ENCODE assay signal across 29 cellular contexts in the genomic region with DNA sequence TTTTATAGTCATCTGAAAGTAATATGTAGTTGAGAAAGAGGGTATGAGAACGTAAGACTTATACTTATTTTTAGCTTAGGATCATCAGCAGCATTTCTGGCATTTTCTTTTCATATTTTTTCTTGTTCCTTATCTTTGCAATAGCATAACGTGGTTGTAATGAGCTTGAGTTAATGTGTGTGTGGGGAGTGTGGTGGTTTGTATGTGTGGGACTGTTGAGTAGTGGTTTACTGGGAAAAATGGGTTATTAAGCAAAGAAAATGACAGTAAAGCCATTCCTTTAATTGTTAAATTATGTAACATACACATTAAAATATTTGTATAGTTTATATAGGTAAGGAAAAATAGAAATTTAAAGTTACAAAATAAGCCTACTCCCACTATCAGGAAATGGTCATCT. TPM values are rescaled to one million over a fixed set of nuclear protein-coding genes. Genes with fewer than 3 reads are reported as not detected.
DNase-seq lines count a peak whose midpoint lies in the region; ATAC-seq, FAIRE-seq and TF ChIP-seq lines count a peak whose summit lies in the region.
"Had no signal": no experiment of that assay in that cellular context is flagged by ENCODE, and none has a peak within 500 bp of the region (broad histone marks: within the 10 kb centered on the region; RNA-seq: fewer than 3 reads in every experiment).

No MANE protein-coding gene starts in this region.

- H3K9me3 ChIP-seq in CD4-positive, alpha-beta T cell (ENCODE audit: control insufficient read depth, low read length) = no peaks in the 10 kb centered on the region
- H3K9me3 ChIP-seq in Loucy (ENCODE audit: insufficient read depth, low read depth, low read length) (no peaks in the 10 kb centered on the region), K562 (replicated peaks; ENCODE audit: control insufficient read depth, insufficient read depth, low read depth, low read length) (no peaks in the 10 kb centered on the region)
- no peaks in the 10 kb centered on the region for H3K9me3 ChIP-seq in naive thymus-derived CD4-positive, alpha-beta T cell (ENCODE audit: control insufficient read depth in 2 of 3, low read length in 3 of 3)
- no peaks in the 10 kb centered on the region for H3K9me3 ChIP-seq in effector memory CD4-positive, alpha-beta T cell (ENCODE audit: control insufficient read depth, low read length)
- H3K9me3 ChIP-seq: ascending aorta, left lung had no signal

- CTCF ChIA-PET in CD4-positive, alpha-beta T cell (lab: Charles Lee) = interaction anchor here (1.0 kb wide), 1 partner anchor 14 kb away, joined by 4 read pairs; no protein-coding TSS in a partner anchor
- CTCF ChIA-PET in K562 (lab: Yijun Ruan, JAX; ENCODE audit: low intra/inter-chr PET ratio) = no interaction called here
- CTCF ChIA-PET in naive thymus-derived CD4-positive, alpha-beta T cell (lab: Charles Lee) = interaction anchor here (0.7 kb wide), 1 partner anchor 9 kb away, joined by 3 read pairs; no protein-coding TSS in a partner anchor

- H3K4me2 ChIP-seq in Loucy (ENCODE audit: low read depth, low read length, poor library complexity, severe bottlenecking) (peak overlapping the region; percentile 40), K562 (ENCODE audit: insufficient read depth, low read length) (no peak overlapping the region)
- H3K4me2 ChIP-seq: smooth muscle cell had no signal

- peak overlapping the region; percentile 20 for H3K4me3 ChIP-seq in Loucy (ENCODE audit: low read length, poor library complexity, severe bottlenecking)
- H3K4me3 ChIP-seq in K562 = no peak overlapping the region
- H3K4me3 ChIP-seq in naive thymus-derived CD4-positive, alpha-beta T cell (ENCODE audit: low read length) = no peak overlapping the region
- H3K4me3 ChIP-seq in effector memory CD4-positive, alpha-beta T cell (ENCODE audit: insufficient read depth, low read depth, low read length, poor library complexity, severe bottlenecking) = no peak overlapping the region
- H3K4me3 ChIP-seq: ascending aorta, dorsolateral prefrontal cortex, left lung, SK-N-MC, smooth muscle cell had no signal

- TF ChIP-seq CTCF in CD4-positive, alpha-beta T cell (IDR thresholded peaks at IDR 0.05) = no peak
- TF ChIP-seq CTCF in Loucy (conservative IDR thresholded peaks at IDR 0.05; ENCODE audit: low read length) (no peak), K562 (IDR thresholded peaks at IDR 0.05 in 2 of 3, conservative IDR thresholded peaks at IDR 0.05 in 1 of 3; ENCODE audit: insufficient read depth in 2 of 3, low read depth in 1 of 3, low read length in 3 of 3) (no peak)

- 14% methylated on average over 2 of the region's 2 CpGs for WGBS in K562 (ENCODE audit: insufficient coverage, low coverage, missing lambda C conversion rate)

- no peaks in the 10 kb centered on the region for H3F3A ChIP-seq in Loucy (ENCODE audit: low read depth)

- H3K4me3 Mint-ChIP-seq in CD4-positive, alpha-beta T cell = peak overlapping the region; percentile 63
- peak overlapping the region in 3 of 10 donors; percentile 1 to 37 (median 25) for H3K4me3 Mint-ChIP-seq in naive thymus-derived CD4-positive, alpha-beta T cell
- H3K4me3 Mint-ChIP-seq: central memory CD8-positive, alpha-beta T cell had no signal

- H3K36me3 ChIP-seq in Loucy (ENCODE audit: insufficient read depth, low read length) = peaks cover 8% of the 10 kb centered on the region; the same call in 1 of the 2 replicates
- peaks cover 21% of the 10 kb centered on the region; the same call in 1 of the 3 replicates for H3K36me3 ChIP-seq in K562 (ENCODE audit: control insufficient read depth, insufficient read depth, low read length)
- peaks cover 0 to 6% (median 0%) of the 10 kb centered on the region in 3 experiments for H3K36me3 ChIP-seq in naive thymus-derived CD4-positive, alpha-beta T cell (ENCODE audit: control insufficient read depth in 2 of 3, insufficient read depth in 3 of 3, low read length in 3 of 3)
- no peaks in the 10 kb centered on the region for H3K36me3 ChIP-seq in effector memory CD4-positive, alpha-beta T cell (ENCODE audit: control insufficient read depth, insufficient read depth, low read length)

- BruUV-seq in K562 (replicated peaks; lab: Mats Ljungman, UMichigan) = no TSS peak

- H3K27ac ChIP-seq in CD4-positive, alpha-beta T cell (ENCODE audit: low read depth, low read length) = no peak overlapping the region
- H3K27ac ChIP-seq in K562 (ENCODE audit: extremely low read depth, low read depth, low read length) = no peak overlapping the region
- H3K27ac ChIP-seq in naive thymus-derived CD4-positive, alpha-beta T cell (ENCODE audit: low read depth, low read length) = no peak overlapping the region
- no peak overlapping the region for H3K27ac ChIP-seq in effector memory CD4-positive, alpha-beta T cell (ENCODE audit: insufficient read depth, low read length, poor library complexity, severe bottlenecking)
- H3K27ac ChIP-seq: ascending aorta, C4-2B, dorsolateral prefrontal cortex, left lung, SK-N-MC had no signal

- H3K27me3 Mint-ChIP-seq in CD4-positive, alpha-beta T cell = no peaks in the 10 kb centered on the region
- H3K27me3 Mint-ChIP-seq in naive thymus-derived CD4-positive, alpha-beta T cell = no peaks in the 10 kb centered on the region
- H3K27me3 Mint-ChIP-seq: central memory CD8-positive, alpha-beta T cell; naive thymus-derived CD8-positive, alpha-beta T cell had no signal

- H3K9me2 ChIP-seq in Loucy (replicated peaks; ENCODE audit: low read depth, low read length) = no peaks in the 10 kb centered on the region

- ATAC-seq in CD4-positive, alpha-beta T cell (ENCODE audit: poor library complexity) = no peak
- no peak for ATAC-seq in K562
- ATAC-seq in naive thymus-derived CD4-positive, alpha-beta T cell = no peak
- ATAC-seq: activated naive CD4-positive, alpha-beta T cell treated with anti-CD3 and anti-CD28 coated beads, Interleukin-2, amount 50 U/mL, for 72 hours; left lung; naive thymus-derived CD8-positive, alpha-beta T cell had no signal

- intact Hi-C loops in CD4-positive, alpha-beta T cell (cut with DNase I, micrococcal nuclease) = no loop called here
- intact Hi-C loops in K562 (cut with micrococcal nuclease) = no loop called here
- intact Hi-C loops in naive thymus-derived CD4-positive, alpha-beta T cell (cut with micrococcal nuclease) = loop anchor here in 1 of 2 donors (5.0 kb wide), 1 partner anchor 39 kb away; the partner anchor contains the start of gene PSMD4

- peaks cover 52% of the 10 kb centered on the region for H3K4me1 Mint-ChIP-seq in CD4-positive, alpha-beta T cell (ENCODE audit: low read depth)
- H3K4me1 Mint-ChIP-seq in naive thymus-derived CD4-positive, alpha-beta T cell = peaks cover 21 to 53% (median 39%) of the 10 kb centered on the region in 7 donors

- H3K27me3 ChIP-seq in CD4-positive, alpha-beta T cell (ENCODE audit: control insufficient read depth, insufficient read depth, low read length) = no peaks in the 10 kb centered on the region
- H3K27me3 ChIP-seq in Loucy (ENCODE audit: insufficient read depth, low read length, poor library complexity, severe bottlenecking) (no peaks in the 10 kb centered on the region), K562 (ENCODE audit: control insufficient read depth in 2 of 2, insufficient read depth in 2 of 2, low read length in 2 of 2) (no peaks in the 10 kb centered on the region)
- no peaks in the 10 kb centered on the region for H3K27me3 ChIP-seq in naive thymus-derived CD4-positive, alpha-beta T cell (ENCODE audit: control insufficient read depth in 2 of 2, insufficient read depth in 2 of 2, low read length in 2 of 2)
- no peaks in the 10 kb centered on the region for H3K27me3 ChIP-seq in effector memory CD4-positive, alpha-beta T cell (replicated peaks; ENCODE audit: control insufficient read depth, insufficient read depth, low read length, poor library complexity, severe bottlenecking)
- H3K27me3 ChIP-seq: ascending aorta, dorsolateral prefrontal cortex, left lung had no signal

- H3K9ac ChIP-seq in Loucy (ENCODE audit: low read depth, low read length, poor library complexity, severe bottlenecking) (no peak overlapping the region), K562 (ENCODE audit: insufficient read depth in 1 of 2, low read depth in 2 of 2, low read length in 2 of 2) (no peak overlapping the region)

- H3K27ac Mint-ChIP-seq in CD4-positive, alpha-beta T cell = peak overlapping the region; percentile 59
- H3K27ac Mint-ChIP-seq in naive thymus-derived CD4-positive, alpha-beta T cell = peak overlapping the region in 7 of 9 donors; percentile 10 to 79 (median 48)

- H3K9me3 Mint-ChIP-seq in CD4-positive, alpha-beta T cell = no peaks in the 10 kb centered on the region
- no peaks in the 10 kb centered on the region for H3K9me3 Mint-ChIP-seq in naive thymus-derived CD4-positive, alpha-beta T cell
- H3K9me3 Mint-ChIP-seq: activated naive CD4-positive, alpha-beta T cell treated with anti-CD3 and anti-CD28 coated beads, Interleukin-2, amount 50 U/mL, for 72 hours; central memory CD8-positive, alpha-beta T cell; naive thymus-derived CD8-positive, alpha-beta T cell had no signal

- no peak for TF ChIP-seq EP300 in K562 (IDR thresholded peaks at IDR 0.05; ENCODE audit: low read length)

- H3K36me3 Mint-ChIP-seq in CD4-positive, alpha-beta T cell (ENCODE audit: low read depth) = peaks cover 55% of the 10 kb centered on the region
- H3K36me3 Mint-ChIP-seq in naive thymus-derived CD4-positive, alpha-beta T cell = peaks cover 0 to 20% (median 11%) of the 10 kb centered on the region in 5 donors

- H4K20me1 ChIP-seq in Loucy (ENCODE audit: insufficient read depth, low read length, poor library complexity, severe bottlenecking) = peaks cover 33% of the 10 kb centered on the region
- H4K20me1 ChIP-seq in K562 (replicated peaks; ENCODE audit: control insufficient read depth, insufficient read depth, low read length) = no peaks in the 10 kb centered on the region

- DNase-seq in CD4-positive, alpha-beta T cell = no peak
- DNase-seq in K562 (ENCODE audit: extremely low read depth in 1 of 4, low spot score in 3 of 4) (no peak), T1000 (lab: John Stamatoyannopoulos, UW) (no peak), H54 (ENCODE audit: insufficient read length, low spot score) (no peak)
- no peak for DNase-seq in naive thymus-derived CD4-positive, alpha-beta T cell
- no peak for DNase-seq in effector memory CD4-positive, alpha-beta T cell
- DNase-seq: activated CD4-positive, alpha-beta T cell treated with anti-CD3 and anti-CD28 coated beads for 48 hours; activated T-cell treated with anti-CD3 and anti-CD28 coated beads, Interleukin-2, amount 50 U/mL, for 48 hours; dorsolateral prefrontal cortex; Kasumi-1; left lung; naive thymus-derived CD8-positive, alpha-beta T cell; NCI-H1694 treated with DMSO at 0.1 percent for 48 hours; NCI-H510A; occipital lobe; stimulated activated CD4-positive, alpha-beta T cell treated with anti-CD3 and anti-CD28 coated beads, Interleukin-2, amount 100 ng/mL, for 24 hours had no signal

- POLR2A ChIA-PET in CD4-positive, alpha-beta T cell (lab: Charles Lee) = interaction anchor here (1.8 kb wide), 1 partner anchor 9 kb away, joined by 3 read pairs; no protein-coding TSS in a partner anchor
- POLR2A ChIA-PET in K562 (lab: Yijun Ruan, JAX) = interaction anchor here (1.0 kb wide), 1 partner anchor 41 kb away, joined by 3 read pairs; no protein-coding TSS in a partner anchor
- POLR2A ChIA-PET in naive thymus-derived CD4-positive, alpha-beta T cell (lab: Charles Lee) = no interaction called here

- in situ Hi-C loops in K562 (cut with MboI) = no loop called here

- no peak for FAIRE-seq in K562 (lab: Jason Lieb, UNC)
- FAIRE-seq in H54 (lab: Jason Lieb, UNC) = no peak
- FAIRE-seq: D721Med, islet of Langerhans had no signal

- TF ChIP-seq POLR2A in K562 (conservative IDR thresholded peaks at IDR 0.05) = no peak
- no peak for TF ChIP-seq POLR2A in H54 (IDR thresholded peaks at IDR 0.05; ENCODE audit: low read depth, low read length)

- no peak for TF ChIP-seq RAD21 in K562 (CRISPR knock-in tag; conservative IDR thresholded peaks at IDR 0.05 in 1 of 2, IDR thresholded peaks at IDR 0.05 in 1 of 2)

- H3K9me1 ChIP-seq in K562 (ENCODE audit: control insufficient read depth, insufficient read depth, low read length) = no peaks in the 10 kb centered on the region

- H2AFZ ChIP-seq in Loucy (ENCODE audit: low read length) (no peak overlapping the region), K562 (ENCODE audit: low read depth, low read length) (no peak overlapping the region)

- peaks cover 81% of the 10 kb centered on the region for H3K79me2 ChIP-seq in Loucy (ENCODE audit: insufficient read depth, low read length)
- H3K79me2 ChIP-seq in K562 (ENCODE audit: control insufficient read depth, insufficient read depth, low read length) = peaks cover 18% of the 10 kb centered on the region

- H3K4me1 ChIP-seq in Loucy (ENCODE audit: insufficient read depth, low read length, poor library complexity, severe bottlenecking) (no peaks in the 10 kb centered on the region), K562 (replicated peaks in 1 of 2; ENCODE audit: control insufficient read depth in 2 of 2, insufficient read depth in 2 of 2, low read length in 2 of 2) (peaks cover 0 to 2% of the 10 kb centered on the region in 2 experiments; a peak in 2 of 5 replicates)
- H3K4me1 ChIP-seq in naive thymus-derived CD4-positive, alpha-beta T cell (ENCODE audit: control insufficient read depth in 2 of 2, insufficient read depth in 2 of 2, low read length in 2 of 2) = peaks cover 4 to 13% of the 10 kb centered on the region in 2 donors
- H3K4me1 ChIP-seq in effector memory CD4-positive, alpha-beta T cell (ENCODE audit: control insufficient read depth, insufficient read depth, low read length, poor library complexity, severe bottlenecking) = no peaks in the 10 kb centered on the region
- H3K4me1 ChIP-seq: left lung had no signal

RNA-seq across cellular contexts. Expression of gene PIP5K1A, which starts 15.2 kb away (rescaled TPM):
- 10 to 100 TPM; 41.7 to 44.7 TPM for total RNA-seq in CD4-positive, alpha-beta T cell
- total RNA-seq in K562 (2011; cell fraction: chromatin; rRNA removed; ENCODE audit: low replicate concordance) = 161 and 178 TPM in 2 replicates
- 84.5 and 85.7 TPM in 2 replicates for total RNA-seq in K562 (2011; cell fraction: nucleolus; rRNA removed)
- total RNA-seq in K562 (2011; cell fraction: nucleoplasm; rRNA removed) = 104 and 116 TPM in 2 replicates
- total RNA-seq in K562 (2014; rRNA removed) (16.9 and 21.3 TPM in 2 replicates), K562 (2014; rRNA removed; fragmentation: Illumina TruSeq; extraction: Trizol) (18.8 and 20.6 TPM in 2 replicates), K562 (2015; rRNA removed; fragmentation: Illumina TruSeq; extraction: Trizol) (22.8 and 24.9 TPM in 2 replicates), K562 (2021) (21.9 and 25.8 TPM in 2 replicates)
- polyA plus RNA-seq in K562 (2011; rRNA removed) (33.5 and 42.4 TPM in 2 replicates), K562 (2014; fragmentation: Illumina TruSeq; extraction: Trizol) (26.3 and 36.4 TPM in 2 replicates), K562 (2014; fragmentation: Nextera tagmentation; extraction: Ambion mirVana) (1 to 10 TPM; 1.9 to 4.2 TPM), K562 (2014; rRNA removed) (17.2 and 22.4 TPM in 2 replicates)
- polyA plus RNA-seq in K562 (2011; cell fraction: cytosol; rRNA removed) = 23.8 and 29.9 TPM in 2 replicates
- polyA plus RNA-seq in K562 (2011; cell fraction: nucleus; rRNA removed) = 47.1 and 51.9 TPM in 2 replicates
- polyA plus RNA-seq in K562 (2012) = 14.8 and 15.0 TPM in 2 replicates
- polyA minus RNA-seq in K562 (2011; rRNA and poly(A)+ RNA removed) = 54.7 and 69.0 TPM in 2 replicates
- polyA minus RNA-seq in K562 (2011; cell fraction: cytosol; rRNA and poly(A)+ RNA removed) = 15.1 and 19.9 TPM in 2 replicates
- 21.3 and 28.2 TPM in 2 replicates for polyA minus RNA-seq in K562 (2011; cell fraction: nucleus; rRNA and poly(A)+ RNA removed)
- total RNA-seq in naive thymus-derived CD4-positive, alpha-beta T cell = 10 to 100 TPM; 56.9 to 76.5 (median 59.5) TPM
- 10 to 100 TPM; 11.7 to 23.1 TPM for polyA plus RNA-seq in naive thymus-derived CD4-positive, alpha-beta T cell

RNA-seq across cellular contexts. Expression of gene VPS72, which starts 23.6 kb away (rescaled TPM):
- total RNA-seq in CD4-positive, alpha-beta T cell = 10 to 100 TPM; 12.7 to 17.2 TPM
- 26.2 and 29.1 TPM in 2 replicates for total RNA-seq in K562 (2011; cell fraction: chromatin; rRNA removed; ENCODE audit: low replicate concordance)
- 10.8 and 17.2 TPM in 2 replicates for total RNA-seq in K562 (2011; cell fraction: nucleolus; rRNA removed)
- total RNA-seq in K562 (2011; cell fraction: nucleoplasm; rRNA removed) = 15.5 and 20.0 TPM in 2 replicates
- total RNA-seq in K562 (2014; rRNA removed) (72.2 and 78.4 TPM in 2 replicates), K562 (2014; rRNA removed; fragmentation: Illumina TruSeq; extraction: Trizol) (58.2 and 64.5 TPM in 2 replicates), K562 (2015; rRNA removed; fragmentation: Illumina TruSeq; extraction: Trizol) (73.7 and 79.6 TPM in 2 replicates), K562 (2021) (75.7 and 81.6 TPM in 2 replicates)
- polyA plus RNA-seq in K562 (2011; rRNA removed) (80.9 and 113 TPM in 2 replicates), K562 (2014; fragmentation: Illumina TruSeq; extraction: Trizol) (126 and 131 TPM in 2 replicates), K562 (2014; fragmentation: Nextera tagmentation; extraction: Ambion mirVana) (10 to 100 TPM in 1 of 2 experiments, 1 to 10 TPM in 1; 7.2 to 21.9 TPM), K562 (2014; rRNA removed) (89.0 and 96.0 TPM in 2 replicates)
- 76.3 and 89.8 TPM in 2 replicates for polyA plus RNA-seq in K562 (2011; cell fraction: cytosol; rRNA removed)
- 37.1 and 39.9 TPM in 2 replicates for polyA plus RNA-seq in K562 (2011; cell fraction: nucleus; rRNA removed)
- polyA plus RNA-seq in K562 (2012) = 58.9 and 73.2 TPM in 2 replicates
- 41.7 and 44.6 TPM in 2 replicates for polyA minus RNA-seq in K562 (2011; rRNA and poly(A)+ RNA removed)
- polyA minus RNA-seq in K562 (2011; cell fraction: cytosol; rRNA and poly(A)+ RNA removed) = 24.7 and 25.1 TPM in 2 replicates
- polyA minus RNA-seq in K562 (2011; cell fraction: nucleus; rRNA and poly(A)+ RNA removed) = 4.4 and 13.4 TPM in 2 replicates
- total RNA-seq in naive thymus-derived CD4-positive, alpha-beta T cell = 10 to 100 TPM; 35.1 to 82.0 (median 63.9) TPM
- polyA plus RNA-seq in naive thymus-derived CD4-positive, alpha-beta T cell = 10 to 100 TPM; 63.4 to 85.3 TPM

RNA-seq across cellular contexts. Expression of gene TMOD4, which starts 37.8 kb away (rescaled TPM):
- total RNA-seq in CD4-positive, alpha-beta T cell = 1 to 10 TPM in 1 of 2 experiments, not detected in 1; 1.6 TPM
- total RNA-seq in K562 (2011; cell fraction: chromatin; rRNA removed; ENCODE audit: low replicate concordance) = 2.0 and 3.8 TPM in 2 replicates
- total RNA-seq in K562 (2011; cell fraction: nucleolus; rRNA removed) = not detected in 2 replicates
- 4.3 and 9.5 TPM in 2 replicates for total RNA-seq in K562 (2011; cell fraction: nucleoplasm; rRNA removed)
- total RNA-seq in K562 (2014; rRNA removed) = 1.0 and 1.5 TPM in 2 replicates
- 0.18 and 1.1 TPM in 2 replicates for total RNA-seq in K562 (2014; rRNA removed; fragmentation: Illumina TruSeq; extraction: Trizol)
- total RNA-seq in K562 (2015; rRNA removed; fragmentation: Illumina TruSeq; extraction: Trizol) = 0.22 and 0.57 TPM in 2 replicates
- total RNA-seq in K562 (2021) = 0.60 and 1.2 TPM in 2 replicates
- polyA plus RNA-seq in K562 (2011; rRNA removed) = 1.4 and 1.8 TPM in 2 replicates
- polyA plus RNA-seq in K562 (2011; cell fraction: cytosol; rRNA removed) = 0.72 and 0.88 TPM in 2 replicates
- 1.6 and 2.6 TPM in 2 replicates for polyA plus RNA-seq in K562 (2011; cell fraction: nucleus; rRNA removed)
- polyA plus RNA-seq in K562 (2012) = 1.1 and 1.7 TPM in 2 replicates
- 0.35 and 1.0 TPM in 2 replicates for polyA plus RNA-seq in K562 (2014; fragmentation: Illumina TruSeq; extraction: Trizol)
- under 1 TPM in 1 of 2 experiments, not detected in 1; 0.57 TPM for polyA plus RNA-seq in K562 (2014; fragmentation: Nextera tagmentation; extraction: Ambion mirVana)
- 0.12 and 1.5 TPM in 2 replicates for polyA plus RNA-seq in K562 (2014; rRNA removed)
- 1.3 TPM in 1 of 2 replicates, not detected in the other for polyA minus RNA-seq in K562 (2011; rRNA and poly(A)+ RNA removed)
- polyA minus RNA-seq in K562 (2011; cell fraction: cytosol; rRNA and poly(A)+ RNA removed) = not detected in 2 replicates
- not detected in 2 replicates for polyA minus RNA-seq in K562 (2011; cell fraction: nucleus; rRNA and poly(A)+ RNA removed)
- total RNA-seq in naive thymus-derived CD4-positive, alpha-beta T cell = 1 to 10 TPM; 2.5 to 5.4 (median 4.4) TPM
- polyA plus RNA-seq in naive thymus-derived CD4-positive, alpha-beta T cell = under 1 TPM in 1 of 2 donors, not detected in 1; 0.73 TPM
- total RNA-seq: ascending aorta, glomerular endothelial cell, mesenteric fat pad, occipital lobe, renal cortical epithelial cell, smooth muscle cell had no signal
- polyA plus RNA-seq: AG04450 had no signal

RNA-seq across cellular contexts. Expression of gene PSMD4, which starts 41.0 kb away (rescaled TPM):
- total RNA-seq in CD4-positive, alpha-beta T cell = 10 to 100 TPM; 57.2 TPM
- 204 and 285 TPM in 2 replicates for total RNA-seq in K562 (2011; cell fraction: chromatin; rRNA removed; ENCODE audit: low replicate concordance)
- 154 and 177 TPM in 2 replicates for total RNA-seq in K562 (2011; cell fraction: nucleolus; rRNA removed)
- 184 and 195 TPM in 2 replicates for total RNA-seq in K562 (2011; cell fraction: nucleoplasm; rRNA removed)
- total RNA-seq in K562 (2014; rRNA removed) = 298 and 306 TPM in 2 replicates
- 322 and 353 TPM in 2 replicates for total RNA-seq in K562 (2014; rRNA removed; fragmentation: Illumina TruSeq; extraction: Trizol)
- total RNA-seq in K562 (2015; rRNA removed; fragmentation: Illumina TruSeq; extraction: Trizol) = 291 and 295 TPM in 2 replicates
- 243 and 255 TPM in 2 replicates for total RNA-seq in K562 (2021)
- 298 and 324 TPM in 2 replicates for polyA plus RNA-seq in K562 (2011; rRNA removed)
- polyA plus RNA-seq in K562 (2011; cell fraction: cytosol; rRNA removed) = 395 and 420 TPM in 2 replicates
- 143 and 175 TPM in 2 replicates for polyA plus RNA-seq in K562 (2011; cell fraction: nucleus; rRNA removed)
- polyA plus RNA-seq in K562 (2012) = 260 and 366 TPM in 2 replicates
- 283 and 307 TPM in 2 replicates for polyA plus RNA-seq in K562 (2014; fragmentation: Illumina TruSeq; extraction: Trizol)
- polyA plus RNA-seq in K562 (2014; fragmentation: Nextera tagmentation; extraction: Ambion mirVana) = 100 to 1,000 TPM; 194 to 243 TPM
- polyA plus RNA-seq in K562 (2014; rRNA removed) = 302 and 313 TPM in 2 replicates
- 332 and 377 TPM in 2 replicates for polyA minus RNA-seq in K562 (2011; rRNA and poly(A)+ RNA removed)
- 124 and 136 TPM in 2 replicates for polyA minus RNA-seq in K562 (2011; cell fraction: cytosol; rRNA and poly(A)+ RNA removed)
- polyA minus RNA-seq in K562 (2011; cell fraction: nucleus; rRNA and poly(A)+ RNA removed) = 48.2 and 62.2 TPM in 2 replicates
- 100 to 1,000 TPM in 3 of 5 experiments, 10 to 100 TPM in 2; 72.0 to 193 (median 126) TPM for total RNA-seq in naive thymus-derived CD4-positive, alpha-beta T cell
- 100 to 1,000 TPM; 239 to 258 TPM for polyA plus RNA-seq in naive thymus-derived CD4-positive, alpha-beta T cell

RNA-seq across cellular contexts. Expression of gene SCNM1, which starts 47.6 kb away (rescaled TPM):
- 10 to 100 TPM; 35.2 to 35.7 TPM for total RNA-seq in CD4-positive, alpha-beta T cell
- 28.6 and 48.7 TPM in 2 replicates for total RNA-seq in K562 (2011; cell fraction: chromatin; rRNA removed; ENCODE audit: low replicate concordance)
- total RNA-seq in K562 (2011; cell fraction: nucleolus; rRNA removed) = 26.1 and 32.2 TPM in 2 replicates
- total RNA-seq in K562 (2011; cell fraction: nucleoplasm; rRNA removed) = 30.7 and 32.9 TPM in 2 replicates
- total RNA-seq in K562 (2014; rRNA removed) (67.4 and 74.3 TPM in 2 replicates), K562 (2014; rRNA removed; fragmentation: Illumina TruSeq; extraction: Trizol) (54.1 and 63.0 TPM in 2 replicates), K562 (2015; rRNA removed; fragmentation: Illumina TruSeq; extraction: Trizol) (61.7 and 62.3 TPM in 2 replicates), K562 (2021) (50.1 and 50.7 TPM in 2 replicates)
- polyA plus RNA-seq in K562 (2011; rRNA removed) (17.2 and 22.5 TPM in 2 replicates), K562 (2014; fragmentation: Illumina TruSeq; extraction: Trizol) (80.6 and 100 TPM in 2 replicates), K562 (2014; fragmentation: Nextera tagmentation; extraction: Ambion mirVana) (100 to 1,000 TPM; 203 to 204 TPM), K562 (2014; rRNA removed) (37.3 TPM in 2 replicates)
- 13.9 and 19.0 TPM in 2 replicates for polyA plus RNA-seq in K562 (2011; cell fraction: cytosol; rRNA removed)
- polyA plus RNA-seq in K562 (2011; cell fraction: nucleus; rRNA removed) = 40.6 and 40.9 TPM in 2 replicates
- polyA plus RNA-seq in K562 (2012) = 58.0 and 65.9 TPM in 2 replicates
- polyA minus RNA-seq in K562 (2011; rRNA and poly(A)+ RNA removed) = 12.9 and 13.0 TPM in 2 replicates
- polyA minus RNA-seq in K562 (2011; cell fraction: cytosol; rRNA and poly(A)+ RNA removed) = 13.5 and 14.7 TPM in 2 replicates
- 8.1 and 17.2 TPM in 2 replicates for polyA minus RNA-seq in K562 (2011; cell fraction: nucleus; rRNA and poly(A)+ RNA removed)
- total RNA-seq in naive thymus-derived CD4-positive, alpha-beta T cell = 10 to 100 TPM; 37.1 to 73.1 (median 57.1) TPM
- polyA plus RNA-seq in naive thymus-derived CD4-positive, alpha-beta T cell = 10 to 100 TPM; 68.1 to 72.3 TPM
